Comparison of ENCODE assay signal across 1 cellular context in the genomic region with DNA sequence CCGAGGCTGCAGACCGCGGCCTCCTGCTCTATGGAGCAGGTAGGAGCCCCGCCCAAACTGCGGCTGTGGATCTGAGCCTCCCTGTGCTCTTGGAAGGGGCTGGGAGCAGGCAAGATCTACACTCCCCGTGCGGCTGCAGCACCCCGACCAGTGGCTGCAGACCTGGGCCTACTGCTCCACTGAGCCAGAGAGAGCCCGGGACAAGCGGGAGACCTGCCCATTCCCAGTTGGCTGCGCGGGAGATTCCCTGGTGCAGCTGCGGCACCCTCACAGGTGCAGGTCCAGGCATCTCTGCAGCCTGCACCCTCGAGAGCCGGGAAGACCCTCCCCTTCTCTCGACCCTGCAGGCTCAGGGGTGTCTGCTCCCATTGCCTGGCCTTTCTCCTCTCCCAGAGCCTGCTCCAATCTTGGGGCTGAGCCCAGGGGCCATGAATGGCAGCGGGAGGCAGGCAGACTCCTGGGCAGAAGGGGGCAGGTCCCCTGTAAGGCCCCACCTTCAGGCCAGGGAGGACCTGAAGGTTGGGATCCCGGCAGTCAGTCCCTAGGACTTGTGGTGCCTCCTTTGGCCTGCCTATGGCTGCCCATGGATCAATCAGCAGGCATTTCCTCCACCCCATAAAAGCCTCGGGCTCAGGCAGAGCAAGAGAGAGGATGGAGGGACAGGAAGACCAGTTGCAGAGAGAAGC.
TF ChIP-seq lines count a peak whose summit lies in the region.

No MANE protein-coding gene starts in this region.

TF ChIP-seq in HepG2, 621 proteins besides CTCF, POLR2A, EP300 and RAD21:
- TF ChIP-seq FOXC1 (CRISPR knock-in tag; IDR thresholded peaks at IDR 0.05; ENCODE audit: borderline replicate concordance), result 0 out of 2 replicates have a peak, but pooled peaks have one; percentile 28
- no peak for TF ChIP-seq TGIF2 (CRISPR knock-in tag; IDR thresholded peaks at IDR 0.05)
- TF ChIP-seq, protein P1, sequence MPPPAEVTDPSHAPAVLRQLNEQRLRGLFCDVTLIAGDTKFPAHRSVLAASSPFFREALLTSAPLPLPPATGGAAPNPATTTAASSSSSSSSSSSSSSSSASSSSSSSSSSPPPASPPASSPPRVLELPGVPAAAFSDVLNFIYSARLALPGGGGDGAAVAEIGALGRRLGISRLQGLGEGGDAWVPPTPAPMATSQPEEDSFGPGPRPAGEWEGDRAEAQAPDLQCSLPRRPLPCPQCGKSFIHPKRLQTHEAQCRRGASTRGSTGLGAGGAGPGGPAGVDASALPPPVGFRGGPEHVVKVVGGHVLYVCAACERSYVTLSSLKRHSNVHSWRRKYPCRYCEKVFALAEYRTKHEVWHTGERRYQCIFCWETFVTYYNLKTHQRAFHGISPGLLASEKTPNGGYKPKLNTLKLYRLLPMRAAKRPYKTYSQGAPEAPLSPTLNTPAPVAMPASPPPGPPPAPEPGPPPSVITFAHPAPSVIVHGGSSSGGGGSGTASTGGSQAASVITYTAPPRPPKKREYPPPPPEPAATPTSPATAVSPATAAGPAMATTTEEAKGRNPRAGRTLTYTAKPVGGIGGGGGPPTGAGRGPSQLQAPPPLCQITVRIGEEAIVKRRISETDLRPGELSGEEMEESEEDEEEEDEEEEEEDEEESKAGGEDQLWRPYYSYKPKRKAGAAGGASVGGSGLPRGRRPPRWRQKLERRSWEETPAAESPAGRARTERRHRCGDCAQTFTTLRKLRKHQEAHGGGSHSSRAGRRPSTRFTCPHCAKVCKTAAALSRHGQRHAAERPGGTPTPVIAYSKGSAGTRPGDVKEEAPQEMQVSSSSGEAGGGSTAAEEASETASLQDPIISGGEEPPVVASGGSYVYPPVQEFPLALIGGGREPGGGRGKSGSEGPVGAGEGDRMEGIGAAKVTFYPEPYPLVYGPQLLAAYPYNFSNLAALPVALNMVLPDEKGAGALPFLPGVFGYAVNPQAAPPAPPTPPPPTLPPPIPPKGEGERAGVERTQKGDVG (CRISPR knock-in tag; IDR thresholded peaks at IDR 0.05; ENCODE audit: borderline replicate concordance), result 0 out of 2 replicates have a peak, but pooled peaks have one; percentile 62
- no peak for TF ChIP-seq HHEX (CRISPR knock-in tag; IDR thresholded peaks at IDR 0.05)
- TF ChIP-seq, protein P2, sequence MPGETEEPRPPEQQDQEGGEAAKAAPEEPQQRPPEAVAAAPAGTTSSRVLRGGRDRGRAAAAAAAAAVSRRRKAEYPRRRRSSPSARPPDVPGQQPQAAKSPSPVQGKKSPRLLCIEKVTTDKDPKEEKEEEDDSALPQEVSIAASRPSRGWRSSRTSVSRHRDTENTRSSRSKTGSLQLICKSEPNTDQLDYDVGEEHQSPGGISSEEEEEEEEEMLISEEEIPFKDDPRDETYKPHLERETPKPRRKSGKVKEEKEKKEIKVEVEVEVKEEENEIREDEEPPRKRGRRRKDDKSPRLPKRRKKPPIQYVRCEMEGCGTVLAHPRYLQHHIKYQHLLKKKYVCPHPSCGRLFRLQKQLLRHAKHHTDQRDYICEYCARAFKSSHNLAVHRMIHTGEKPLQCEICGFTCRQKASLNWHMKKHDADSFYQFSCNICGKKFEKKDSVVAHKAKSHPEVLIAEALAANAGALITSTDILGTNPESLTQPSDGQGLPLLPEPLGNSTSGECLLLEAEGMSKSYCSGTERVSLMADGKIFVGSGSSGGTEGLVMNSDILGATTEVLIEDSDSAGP (CRISPR knock-in tag; IDR thresholded peaks at IDR 0.05; ENCODE audit: borderline replicate concordance), result peak; percentile 28; the same call in 1 of the 2 replicates
- TF ChIP-seq, protein P3, sequence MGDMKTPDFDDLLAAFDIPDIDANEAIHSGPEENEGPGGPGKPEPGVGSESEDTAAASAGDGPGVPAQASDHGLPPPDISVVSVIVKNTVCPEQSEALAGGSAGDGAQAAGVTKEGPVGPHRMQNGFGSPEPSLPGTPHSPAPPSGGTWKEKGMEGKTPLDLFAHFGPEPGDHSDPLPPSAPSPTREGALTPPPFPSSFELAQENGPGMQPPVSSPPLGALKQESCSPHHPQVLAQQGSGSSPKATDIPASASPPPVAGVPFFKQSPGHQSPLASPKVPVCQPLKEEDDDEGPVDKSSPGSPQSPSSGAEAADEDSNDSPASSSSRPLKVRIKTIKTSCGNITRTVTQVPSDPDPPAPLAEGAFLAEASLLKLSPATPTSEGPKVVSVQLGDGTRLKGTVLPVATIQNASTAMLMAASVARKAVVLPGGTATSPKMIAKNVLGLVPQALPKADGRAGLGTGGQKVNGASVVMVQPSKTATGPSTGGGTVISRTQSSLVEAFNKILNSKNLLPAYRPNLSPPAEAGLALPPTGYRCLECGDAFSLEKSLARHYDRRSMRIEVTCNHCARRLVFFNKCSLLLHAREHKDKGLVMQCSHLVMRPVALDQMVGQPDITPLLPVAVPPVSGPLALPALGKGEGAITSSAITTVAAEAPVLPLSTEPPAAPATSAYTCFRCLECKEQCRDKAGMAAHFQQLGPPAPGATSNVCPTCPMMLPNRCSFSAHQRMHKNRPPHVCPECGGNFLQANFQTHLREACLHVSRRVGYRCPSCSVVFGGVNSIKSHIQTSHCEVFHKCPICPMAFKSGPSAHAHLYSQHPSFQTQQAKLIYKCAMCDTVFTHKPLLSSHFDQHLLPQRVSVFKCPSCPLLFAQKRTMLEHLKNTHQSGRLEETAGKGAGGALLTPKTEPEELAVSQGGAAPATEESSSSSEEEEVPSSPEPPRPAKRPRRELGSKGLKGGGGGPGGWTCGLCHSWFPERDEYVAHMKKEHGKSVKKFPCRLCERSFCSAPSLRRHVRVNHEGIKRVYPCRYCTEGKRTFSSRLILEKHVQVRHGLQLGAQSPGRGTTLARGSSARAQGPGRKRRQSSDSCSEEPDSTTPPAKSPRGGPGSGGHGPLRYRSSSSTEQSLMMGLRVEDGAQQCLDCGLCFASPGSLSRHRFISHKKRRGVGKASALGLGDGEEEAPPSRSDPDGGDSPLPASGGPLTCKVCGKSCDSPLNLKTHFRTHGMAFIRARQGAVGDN (CRISPR knock-in tag; IDR thresholded peaks at IDR 0.05), result peak; percentile 61
- TF ChIP-seq, protein P4, sequence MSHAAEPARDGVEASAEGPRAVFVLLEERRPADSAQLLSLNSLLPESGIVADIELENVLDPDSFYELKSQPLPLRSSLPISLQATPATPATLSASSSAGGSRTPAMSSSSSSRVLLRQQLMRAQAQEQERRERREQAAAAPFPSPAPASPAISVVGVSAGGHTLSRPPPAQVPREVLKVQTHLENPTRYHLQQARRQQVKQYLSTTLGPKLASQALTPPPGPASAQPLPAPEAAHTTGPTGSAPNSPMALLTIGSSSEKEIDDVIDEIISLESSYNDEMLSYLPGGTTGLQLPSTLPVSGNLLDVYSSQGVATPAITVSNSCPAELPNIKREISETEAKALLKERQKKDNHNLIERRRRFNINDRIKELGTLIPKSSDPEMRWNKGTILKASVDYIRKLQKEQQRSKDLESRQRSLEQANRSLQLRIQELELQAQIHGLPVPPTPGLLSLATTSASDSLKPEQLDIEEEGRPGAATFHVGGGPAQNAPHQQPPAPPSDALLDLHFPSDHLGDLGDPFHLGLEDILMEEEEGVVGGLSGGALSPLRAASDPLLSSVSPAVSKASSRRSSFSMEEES (CRISPR knock-in tag; IDR thresholded peaks at IDR 0.05), result no peak
- peak; percentile 81 for TF ChIP-seq ZBTB38 (CRISPR knock-in tag; IDR thresholded peaks at IDR 0.05)
- TF ChIP-seq MED13 (CRISPR knock-in tag; IDR thresholded peaks at IDR 0.05), result no peak
- TF ChIP-seq, protein P5, sequence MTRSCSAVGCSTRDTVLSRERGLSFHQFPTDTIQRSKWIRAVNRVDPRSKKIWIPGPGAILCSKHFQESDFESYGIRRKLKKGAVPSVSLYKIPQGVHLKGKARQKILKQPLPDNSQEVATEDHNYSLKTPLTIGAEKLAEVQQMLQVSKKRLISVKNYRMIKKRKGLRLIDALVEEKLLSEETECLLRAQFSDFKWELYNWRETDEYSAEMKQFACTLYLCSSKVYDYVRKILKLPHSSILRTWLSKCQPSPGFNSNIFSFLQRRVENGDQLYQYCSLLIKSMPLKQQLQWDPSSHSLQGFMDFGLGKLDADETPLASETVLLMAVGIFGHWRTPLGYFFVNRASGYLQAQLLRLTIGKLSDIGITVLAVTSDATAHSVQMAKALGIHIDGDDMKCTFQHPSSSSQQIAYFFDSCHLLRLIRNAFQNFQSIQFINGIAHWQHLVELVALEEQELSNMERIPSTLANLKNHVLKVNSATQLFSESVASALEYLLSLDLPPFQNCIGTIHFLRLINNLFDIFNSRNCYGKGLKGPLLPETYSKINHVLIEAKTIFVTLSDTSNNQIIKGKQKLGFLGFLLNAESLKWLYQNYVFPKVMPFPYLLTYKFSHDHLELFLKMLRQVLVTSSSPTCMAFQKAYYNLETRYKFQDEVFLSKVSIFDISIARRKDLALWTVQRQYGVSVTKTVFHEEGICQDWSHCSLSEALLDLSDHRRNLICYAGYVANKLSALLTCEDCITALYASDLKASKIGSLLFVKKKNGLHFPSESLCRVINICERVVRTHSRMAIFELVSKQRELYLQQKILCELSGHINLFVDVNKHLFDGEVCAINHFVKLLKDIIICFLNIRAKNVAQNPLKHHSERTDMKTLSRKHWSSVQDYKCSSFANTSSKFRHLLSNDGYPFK (CRISPR knock-in tag; IDR thresholded peaks at IDR 0.05; ENCODE audit: borderline replicate concordance), result 0 out of 2 replicates have a peak, but pooled peaks have one; percentile 41
- peak; percentile 7; the same call in 1 of the 2 replicates for TF ChIP-seq ZNF263 (CRISPR knock-in tag; IDR thresholded peaks at IDR 0.05)
TF ChIP-seq in HepG2: peak in this region for 7.
